ENCODE assay signal across 8 cellular contexts in the genomic region with DNA sequence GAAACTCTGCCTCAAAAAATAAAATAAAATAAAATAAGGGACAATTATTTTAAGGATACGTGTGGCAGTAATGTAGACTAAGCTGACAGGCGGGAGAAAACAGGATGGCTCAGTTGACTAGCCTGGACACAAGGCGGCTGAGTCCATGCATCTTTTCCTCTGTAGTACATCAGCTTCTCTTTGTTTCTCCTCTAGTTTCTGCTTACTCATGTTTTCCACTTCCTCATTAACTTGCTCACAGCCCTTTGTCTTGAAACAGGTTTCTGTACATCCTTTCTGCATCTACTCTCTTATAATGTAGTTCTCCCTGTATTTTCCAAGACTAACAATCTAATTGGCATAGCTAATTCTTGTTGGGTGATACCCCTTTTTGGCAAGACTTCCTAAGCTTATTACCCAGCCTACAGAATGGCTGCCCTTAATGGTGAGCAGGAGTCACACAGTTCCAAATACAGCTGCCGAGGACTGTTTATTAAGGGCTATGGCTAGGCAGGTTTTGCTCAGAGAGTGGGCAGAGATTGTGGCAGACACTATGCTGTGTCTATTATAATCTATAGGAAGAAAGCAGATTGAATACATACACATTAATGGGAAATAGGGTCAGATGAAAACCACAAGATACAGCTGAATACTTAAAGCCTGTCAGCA. TPM values are rescaled to one million over a fixed set of nuclear protein-coding genes. Genes with fewer than 3 reads are reported as not detected.
DNase-seq lines count a peak whose midpoint lies in the region; ATAC-seq and TF ChIP-seq lines count a peak whose summit lies in the region.

No MANE protein-coding gene starts in this region.

- no peak overlapping the region for H2BK15ac ChIP-seq in mesenchymal stem cell (ENCODE audit: low read depth, poor library complexity, severe bottlenecking)

- H2AK5ac ChIP-seq in mesenchymal stem cell (ENCODE audit: low read length, severe bottlenecking): no peak overlapping the region

- H3K27ac ChIP-seq in mesenchymal stem cell (ENCODE audit: low read length, poor library complexity, severe bottlenecking) (no peak overlapping the region), tibial nerve (no peak overlapping the region)

- H2BK120ac ChIP-seq in mesenchymal stem cell (ENCODE audit: low read depth, low read length): no peak overlapping the region

- TF ChIP-seq CTCF in AG10803 (conservative IDR thresholded peaks at IDR 0.05; ENCODE audit: low read length) (no peak), tibial nerve (IDR thresholded peaks at IDR 0.05) (no peak)

- no peaks in the 10 kb centered on the region for H3K27me3 ChIP-seq in mesenchymal stem cell (ENCODE audit: control insufficient read depth in 1 of 2, insufficient read depth in 1 of 2, low read length in 2 of 2)
- H3K27me3 ChIP-seq in tibial nerve: no peaks in the 10 kb centered on the region

- DNase-seq in AG10803 (ENCODE audit: low read depth) (peak; percentile 8), SKM-1 treated with dmso at 0.1 percent for 144 hours (lab: John Stamatoyannopoulos, UW; ENCODE audit: unreplicated experiment) (peak; percentile 92), mesenchymal stem cell (peak; percentile 16), NCI-H128 (lab: John Stamatoyannopoulos, UW; ENCODE audit: unreplicated experiment) (no peak), tibial nerve (ENCODE audit: low spot score in 2 of 2) (no peak), epidermal melanocyte (ENCODE audit: insufficient read length, low spot score) (no peak)

- 91% methylated on average over 4 of the region's 4 CpGs for WGBS in mesenchymal stem cell
- 85 to 89% methylated on average over 4 of the region's 4 CpGs for WGBS in tibial nerve, 2 donors

- no peak overlapping the region for H4K8ac ChIP-seq in mesenchymal stem cell (ENCODE audit: low read length)

- H3K4me3 ChIP-seq in AG10803 (ENCODE audit: low read length) (no peak overlapping the region), mesenchymal stem cell (ENCODE audit: insufficient read depth in 1 of 2, low read depth in 1 of 2, low read length in 2 of 2) (no peak overlapping the region), tibial nerve (no peak overlapping the region)

- no peak overlapping the region for H2AFZ ChIP-seq in mesenchymal stem cell (ENCODE audit: low read depth, low read length)

- no peak for TF ChIP-seq POLR2A in tibial nerve (IDR thresholded peaks at IDR 0.05)

- no peak overlapping the region for H3K4ac ChIP-seq in mesenchymal stem cell (ENCODE audit: low read depth in 1 of 2, low read length in 2 of 2)

- no peak overlapping the region for H3K14ac ChIP-seq in mesenchymal stem cell (ENCODE audit: low read length in 2 of 2)

- H2BK12ac ChIP-seq in mesenchymal stem cell (ENCODE audit: low read length in 2 of 2): no peak overlapping the region

- H3K9me3 ChIP-seq in mesenchymal stem cell (ENCODE audit: control insufficient read depth, low read length) (no peaks in the 10 kb centered on the region), tibial nerve (no peaks in the 10 kb centered on the region)

- no peak overlapping the region for H4K91ac ChIP-seq in mesenchymal stem cell (ENCODE audit: low read length)

- no peak overlapping the region for H2BK5ac ChIP-seq in mesenchymal stem cell (ENCODE audit: low read depth, low read length, poor library complexity, severe bottlenecking)

- no peak overlapping the region for H3K23ac ChIP-seq in mesenchymal stem cell (ENCODE audit: low read length in 2 of 2)

- H3K79me1 ChIP-seq in mesenchymal stem cell (replicated peaks; ENCODE audit: low read length, poor library complexity, severe bottlenecking): no peaks in the 10 kb centered on the region

- H3K18ac ChIP-seq in mesenchymal stem cell (ENCODE audit: low read depth in 1 of 2, low read length in 2 of 2): no peak overlapping the region

- H3K4me2 ChIP-seq in mesenchymal stem cell (ENCODE audit: low read length, poor library complexity, severe bottlenecking): no peak overlapping the region

- H3K36me3 ChIP-seq in mesenchymal stem cell (ENCODE audit: control insufficient read depth in 1 of 2, insufficient read depth in 2 of 2, low read depth in 1 of 2, low read length in 2 of 2) (peaks cover 2 to 6% of the 10 kb centered on the region in 2 experiments), tibial nerve (peaks cover 0 to 36% (median 0%) of the 10 kb centered on the region in 3 donors)

- no peak for TF ChIP-seq EP300 in tibial nerve (IDR thresholded peaks at IDR 0.05)

- no peaks in the 10 kb centered on the region for H3K4me1 ChIP-seq in mesenchymal stem cell (ENCODE audit: control insufficient read depth, insufficient read depth, low read depth, low read length)
- H3K4me1 ChIP-seq in tibial nerve: no peaks in the 10 kb centered on the region

- peak; percentile 76 for ATAC-seq in GM18867 (IDR thresholded peaks at IDR 0.05; ENCODE audit: unreplicated experiment)
- peak; percentile 79 for ATAC-seq in HG03135 (IDR thresholded peaks at IDR 0.05; ENCODE audit: unreplicated experiment)

- no peak overlapping the region for H3K9ac ChIP-seq in mesenchymal stem cell (ENCODE audit: low read length)

RNA-seq across cellular contexts. Expression of a gene that starts 58.7 kb away (rescaled TPM):
- 5.2 TPM for polyA plus RNA-seq in mesenchymal stem cell (2013, experiment 1 of 2)
- polyA plus RNA-seq in mesenchymal stem cell (2013, experiment 2 of 2): 6.0 TPM
- 100 to 1,000 TPM in 2 of 4 donors, 10 to 100 TPM in 2; 26.4 to 109 (median 85.4) TPM for total RNA-seq in tibial nerve

Comparison
In these comparisons a context has a peak if more than half of its experiments do, and no peak if none do; other contexts are left out.
1. DNase-seq: peak in AG10803 (single experiment), SKM-1 treated with dmso at 0.1 percent for 144 hours (single experiment) and mesenchymal stem cell (single experiment); none in NCI-H128 (single experiment), tibial nerve (0 of 2) and epidermal melanocyte (single experiment).